ENCODE assay signal across 23 cellular contexts in genomic region chr17:229130-229944, GRCh38. TPM values are rescaled to one million over a fixed set of nuclear protein-coding genes. Genes with fewer than 3 reads are reported as not detected.
DNase-seq lines count a peak whose midpoint lies in the region; ATAC-seq and TF ChIP-seq lines count a peak whose summit lies in the region.
"Had no signal": no experiment of that assay in that cellular context is flagged by ENCODE, and none has a peak within 500 bp of the region (broad histone marks: within the 10 kb centered on the region; RNA-seq: fewer than 3 reads in every experiment).

No MANE protein-coding gene starts in this region.

- no peak for TF ChIP-seq CTCF in left ventricle myocardium inferior (IDR thresholded peaks at IDR 0.05; ENCODE audit: borderline replicate concordance)

- intact Hi-C loops in left ventricle myocardium inferior (cut with micrococcal nuclease) = no loop called here
- intact Hi-C loops in sciatic nerve (cut with DNase I) = no loop called here

- H3K9me3 ChIP-seq in left ventricle myocardium inferior (replicated peaks) = no peaks in the 10 kb centered on the region
- H3K9me3 ChIP-seq: body of pancreas, thyroid gland had no signal

- no peak overlapping the region for H3K4me3 ChIP-seq in left ventricle myocardium inferior
- H3K4me3 ChIP-seq: body of pancreas, thyroid gland had no signal

- in situ Hi-C loops in KBM-7 (cut with MboI; ENCODE audit: low pct_unique_long_range_greater_than_20kb, low sequenced_read_pairs) = no loop called here

- peaks cover 37% of the 10 kb centered on the region for H3K4me1 ChIP-seq in left ventricle myocardium inferior
- H3K4me1 ChIP-seq: body of pancreas, foreskin keratinocyte had no signal

- peak overlapping the region; percentile 46 for H3K27ac ChIP-seq in left ventricle myocardium inferior (replicated peaks)
- H3K27ac ChIP-seq: body of pancreas, foreskin keratinocyte, VCaP had no signal

- DNase-seq in Daoy (ENCODE audit: low read depth) (peak; percentile 66), astrocyte of the hippocampus (ENCODE audit: low read depth, low spot score) (peak; percentile 11), left ventricle myocardium inferior (peak; percentile 7), sciatic nerve (ENCODE audit: low spot score) (peak; percentile 43), LoVo (ENCODE audit: low spot score) (no peak), KBM-7 (no peak), MV-4-11 (lab: John Stamatoyannopoulos, UW) (no peak), HK-2 (ENCODE audit: unreplicated experiment) (no peak)
- DNase-seq: activated CD8-positive, alpha-beta T cell treated with anti-CD3 and anti-CD28 coated beads for 36 hours; activated naive CD4-positive, alpha-beta T cell treated with anti-CD3 and anti-CD28 coated beads, Interleukin-2, amount 50 U/mL, for 16 hours; activated T-cell treated with anti-CD3 and anti-CD28 coated beads, Interleukin-2, amount 50 U/mL, for 1 hour; COR-L47; foreskin keratinocyte; hypothalamus; Karpas-422; NCI-H1105; NCI-H526 treated with DMSO at 0.1 percent for 48 hours; SHP77; T-cell; thyroid gland had no signal

- H3K36me3 ChIP-seq in left ventricle myocardium inferior = no peaks in the 10 kb centered on the region
- H3K36me3 ChIP-seq: thyroid gland had no signal

- no peak for ATAC-seq in sciatic nerve
- ATAC-seq: activated CD8-positive, alpha-beta T cell treated with anti-CD3 and anti-CD28 coated beads for 36 hours; body of pancreas; foreskin keratinocyte; stimulated activated effector memory CD8-positive, alpha-beta T cell treated with anti-CD3 and anti-CD28 coated beads, Interleukin-12 subunit alpha, Interleukin-12 subunit beta, amount 100 ng/mL, for 72 hours; T-cell had no signal

- peaks cover 14% of the 10 kb centered on the region for H3K27me3 ChIP-seq in left ventricle myocardium inferior (ENCODE audit: low read depth)
- H3K27me3 ChIP-seq: body of pancreas, foreskin keratinocyte, thyroid gland had no signal

RNA-seq across cellular contexts. Expression of gene DOC2B, which starts 47.9 kb away (rescaled TPM):
- total RNA-seq in Daoy (2014; rRNA removed; shearing (Covaris generic)) = 3.7 and 8.5 TPM in 2 replicates
- total RNA-seq in left ventricle myocardium inferior (2.7 TPM), sciatic nerve (27.2 TPM)
- total RNA-seq: activated CD8-positive, alpha-beta T cell treated with anti-CD3 and anti-CD28 coated beads for 36 hours; foreskin keratinocyte had no signal

Comparison
In these comparisons a context has a peak if more than half of its experiments do, and no peak if none do; other contexts are left out.
1. DNase-seq: peak in Daoy (single experiment), astrocyte of the hippocampus (single experiment), left ventricle myocardium inferior (single experiment) and sciatic nerve (single experiment); none in LoVo (single experiment), KBM-7 (single experiment), MV-4-11 (single experiment) and HK-2 (single experiment).